3 cellular contexts compared by ENCODE assay signal in genomic region chrX:49210406-49210805, GRCh38. TPM values are rescaled to one million over a fixed set of nuclear protein-coding genes. Genes with fewer than 3 reads are reported as not detected.
"Had no signal": no experiment of that assay in that cellular context is flagged by ENCODE, and none has a peak within 500 bp of the region (broad histone marks: within the 10 kb centered on the region; RNA-seq: fewer than 3 reads in every experiment).

No MANE protein-coding gene starts in this region.

- DNase-seq: GDM1, GF-D8 had no signal

RNA-seq across cellular contexts. Expression of gene CACNA1F, which starts 22.7 kb away (rescaled TPM):
- total RNA-seq: G401 had no signal
